In genomic region chr4:118857760-118858159, GRCh38 we compare ENCODE assay signal across 1 cellular context.
TF ChIP-seq lines count a peak whose summit lies in the region.

No MANE protein-coding gene starts in this region.

TF ChIP-seq in WTC11, 78 proteins besides CTCF, POLR2A, EP300 and RAD21 (continued from another document):
- TF ChIP-seq STAT6 (CRISPR knock-in tag; conservative IDR thresholded peaks at IDR 0.05; ENCODE audit: low read depth) = no peak
- no peak for TF ChIP-seq PRRX2 (CRISPR knock-in tag; IDR thresholded peaks at IDR 0.05)
- no peak for TF ChIP-seq KAT7 (CRISPR knock-in tag; IDR thresholded peaks at IDR 0.05; ENCODE audit: borderline replicate concordance)
- no peak for TF ChIP-seq E2F1 (CRISPR knock-in tag; IDR thresholded peaks at IDR 0.05)
- TF ChIP-seq USF1 (CRISPR knock-in tag; IDR thresholded peaks at IDR 0.05) = no peak
- no peak for TF ChIP-seq TCF7 (CRISPR knock-in tag; IDR thresholded peaks at IDR 0.05; ENCODE audit: low read depth)
- TF ChIP-seq ZNF532 (CRISPR knock-in tag; IDR thresholded peaks at IDR 0.05; ENCODE audit: borderline replicate concordance) = no peak
- no peak for TF ChIP-seq HMGXB4 (CRISPR knock-in tag; IDR thresholded peaks at IDR 0.05)
- no peak for TF ChIP-seq ETV6 (CRISPR knock-in tag; IDR thresholded peaks at IDR 0.05)
- TF ChIP-seq NR2C2 (CRISPR knock-in tag; IDR thresholded peaks at IDR 0.05) = no peak
- no peak for TF ChIP-seq IRF1 (CRISPR knock-in tag; IDR thresholded peaks at IDR 0.05)
- TF ChIP-seq ELF4 (CRISPR knock-in tag; IDR thresholded peaks at IDR 0.05; ENCODE audit: low read depth) = no peak
